In genomic region chr20:50911716-50912115, GRCh38 we compare ENCODE assay signal across 10 cellular contexts. TPM values are rescaled to one million over a fixed set of nuclear protein-coding genes. Genes with fewer than 3 reads are reported as not detected.
A peak's percentile ranks its signal among the peaks of the same experiment; 100 is the strongest.
DNase-seq lines count a peak whose midpoint lies in the region; ATAC-seq, FAIRE-seq and TF ChIP-seq lines count a peak whose summit lies in the region.
"Had no signal": no experiment of that assay in that cellular context is flagged by ENCODE, and none has a peak within 500 bp of the region (broad histone marks: within the 10 kb centered on the region; RNA-seq: fewer than 3 reads in every experiment).

No MANE protein-coding gene starts in this region.

- TF ChIP-seq POLR2A in GM12892 (IDR thresholded peaks at IDR 0.05; ENCODE audit: low read depth, low read length), result no peak

- H3K9me3 Mint-ChIP-seq in activated T-cell treated with anti-CD3 and anti-CD28 coated beads, Interleukin-2, amount 50 U/mL, for 4 hours, result no peaks in the 10 kb centered on the region
- no peaks in the 10 kb centered on the region for H3K9me3 Mint-ChIP-seq in activated T-helper 2 cell treated with anti-CD3 and anti-CD28 coated beads, Interferon-gamma antibody, Interleukin-2, Interleukin-4, amounts not matched to agents 10 μg/mL and 5 μg/mL and 100 μg/mL, durations not matched to agents 14 hours and 24 hours and 36 hours
- H3K9me3 Mint-ChIP-seq in stimulated activated memory B cell treated with anti-CD40 and anti-IgM and Interleukin-4, amounts not matched to agents 10 μg/mL and 1 μg/mL and 100 μg/mL, for 72 hours, result no peaks in the 10 kb centered on the region

- H3K4me3 Mint-ChIP-seq in activated T-cell treated with anti-CD3 and anti-CD28 coated beads, Interleukin-2, amount 50 U/mL, for 4 hours, result no peak overlapping the region
- H3K4me3 Mint-ChIP-seq in activated T-helper 2 cell treated with anti-CD3 and anti-CD28 coated beads, Interferon-gamma antibody, Interleukin-2, Interleukin-4, amounts not matched to agents 10 μg/mL and 5 μg/mL and 100 μg/mL, durations not matched to agents 14 hours and 24 hours and 36 hours (ENCODE audit: low read depth), result no peak overlapping the region
- H3K4me3 Mint-ChIP-seq in stimulated activated memory B cell treated with anti-CD40 and anti-IgM and Interleukin-4, amounts not matched to agents 10 μg/mL and 1 μg/mL and 100 μg/mL, for 72 hours, result no peak overlapping the region

- H3K4me1 Mint-ChIP-seq in activated T-cell treated with anti-CD3 and anti-CD28 coated beads, Interleukin-2, amount 50 U/mL, for 4 hours (ENCODE audit: low read depth), result peaks cover 68% of the 10 kb centered on the region
- H3K4me1 Mint-ChIP-seq in activated T-helper 2 cell treated with anti-CD3 and anti-CD28 coated beads, Interferon-gamma antibody, Interleukin-2, Interleukin-4, amounts not matched to agents 10 μg/mL and 5 μg/mL and 100 μg/mL, durations not matched to agents 14 hours and 24 hours and 36 hours (ENCODE audit: low read depth), result peaks cover 48% of the 10 kb centered on the region
- H3K4me1 Mint-ChIP-seq in stimulated activated memory B cell treated with anti-CD40 and anti-IgM and Interleukin-4, amounts not matched to agents 10 μg/mL and 1 μg/mL and 100 μg/mL, for 72 hours, result peaks cover 79% of the 10 kb centered on the region

- peak; percentile 57 to 65 for ATAC-seq in activated T-cell treated with anti-CD3 and anti-CD28 coated beads, Interleukin-2, amount 50 U/mL, for 4 hours
- ATAC-seq in HG02973 (IDR thresholded peaks at IDR 0.05; ENCODE audit: unreplicated experiment), result peak; percentile 49
- no peak for ATAC-seq in stimulated activated memory B cell treated with anti-CD40 and anti-IgM and Interleukin-4, amounts not matched to agents 10 μg/mL and 1 μg/mL and 100 μg/mL, for 72 hours

- H3K27me3 Mint-ChIP-seq in activated T-cell treated with anti-CD3 and anti-CD28 coated beads, Interleukin-2, amount 50 U/mL, for 4 hours (ENCODE audit: low read depth), result no peaks in the 10 kb centered on the region
- H3K27me3 Mint-ChIP-seq in activated T-helper 2 cell treated with anti-CD3 and anti-CD28 coated beads, Interferon-gamma antibody, Interleukin-2, Interleukin-4, amounts not matched to agents 10 μg/mL and 5 μg/mL and 100 μg/mL, durations not matched to agents 14 hours and 24 hours and 36 hours (ENCODE audit: low read depth), result no peaks in the 10 kb centered on the region
- no peaks in the 10 kb centered on the region for H3K27me3 Mint-ChIP-seq in stimulated activated memory B cell treated with anti-CD40 and anti-IgM and Interleukin-4, amounts not matched to agents 10 μg/mL and 1 μg/mL and 100 μg/mL, for 72 hours

- no peak for FAIRE-seq in GM12892 (lab: Jason Lieb, UNC)
- FAIRE-seq: colon had no signal

- peak overlapping the region; percentile 34 for H3K27ac Mint-ChIP-seq in activated T-helper 2 cell treated with anti-CD3 and anti-CD28 coated beads, Interferon-gamma antibody, Interleukin-2, Interleukin-4, amounts not matched to agents 10 μg/mL and 5 μg/mL and 100 μg/mL, durations not matched to agents 14 hours and 24 hours and 36 hours
- peak overlapping the region; percentile 71 for H3K27ac Mint-ChIP-seq in stimulated activated memory B cell treated with anti-CD40 and anti-IgM and Interleukin-4, amounts not matched to agents 10 μg/mL and 1 μg/mL and 100 μg/mL, for 72 hours

- intact Hi-C loops in activated T-helper 2 cell treated with anti-CD3 and anti-CD28 coated beads, Interferon-gamma antibody, Interleukin-2, Interleukin-4, amounts not matched to agents 10 μg/mL and 5 μg/mL and 100 μg/mL, durations not matched to agents 14 hours and 24 hours and 36 hours (cut with micrococcal nuclease), result no loop called here

- peaks cover 16% of the 10 kb centered on the region for H3K36me3 Mint-ChIP-seq in activated T-cell treated with anti-CD3 and anti-CD28 coated beads, Interleukin-2, amount 50 U/mL, for 4 hours (ENCODE audit: insufficient read depth)
- peaks cover 52% of the 10 kb centered on the region for H3K36me3 Mint-ChIP-seq in activated T-helper 2 cell treated with anti-CD3 and anti-CD28 coated beads, Interferon-gamma antibody, Interleukin-2, Interleukin-4, amounts not matched to agents 10 μg/mL and 5 μg/mL and 100 μg/mL, durations not matched to agents 14 hours and 24 hours and 36 hours (ENCODE audit: low read depth)
- H3K36me3 Mint-ChIP-seq in stimulated activated memory B cell treated with anti-CD40 and anti-IgM and Interleukin-4, amounts not matched to agents 10 μg/mL and 1 μg/mL and 100 μg/mL, for 72 hours, result peaks cover 26% of the 10 kb centered on the region

- DNase-seq in activated T-cell treated with anti-CD3 and anti-CD28 coated beads, Interleukin-2, amount 50 U/mL, for 4 hours, result no peak
- no peak for DNase-seq in activated T-cell treated with anti-CD3 and anti-CD28 coated beads for 4 hours
- no peak for DNase-seq in activated T-helper 2 cell treated with anti-CD3 and anti-CD28 coated beads, Interferon-gamma antibody, Interleukin-2, Interleukin-4, amounts not matched to agents 10 μg/mL and 5 μg/mL and 100 μg/mL, durations not matched to agents 14 hours and 24 hours and 36 hours (ENCODE audit: low spot score)
- no peak for DNase-seq in NOMO-1 treated with DMSO at 0.1 percent for 48 hours (lab: John Stamatoyannopoulos, UW; ENCODE audit: unreplicated experiment)
- DNase-seq in GM12892 (ENCODE audit: insufficient read length), result no peak
- DNase-seq in dermis blood vessel endothelial cell, result no peak
- DNase-seq: stimulated activated naive CD4-positive, alpha-beta T cell treated with Interleukin-2 at 50 U/mL for 16 hours had no signal

RNA-seq across cellular contexts. Expression of gene ADNP, which starts 19.5 kb away (rescaled TPM):
- total RNA-seq in activated T-cell treated with anti-CD3 and anti-CD28 coated beads, Interleukin-2, amount 50 U/mL, for 4 hours, result 10 to 100 TPM; 55.0 to 59.6 (median 55.2) TPM
- 64.6 and 64.7 TPM in 2 replicates for total RNA-seq in activated T-helper 2 cell treated with anti-CD3 and anti-CD28 coated beads, Interferon-gamma antibody, Interleukin-2, Interleukin-4, amounts not matched to agents 10 μg/mL and 5 μg/mL and 100 μg/mL, durations not matched to agents 14 hours and 24 hours and 36 hours
- polyA plus RNA-seq in GM12892 (2012; ENCODE audit: missing spikeins), result 38.1 TPM
- 28.8 and 53.0 TPM in 2 replicates for total RNA-seq in dermis blood vessel endothelial cell

RNA-seq across cellular contexts. Expression of gene DPM1, which starts 46.6 kb away (rescaled TPM):
- total RNA-seq in activated T-cell treated with anti-CD3 and anti-CD28 coated beads, Interleukin-2, amount 50 U/mL, for 4 hours, result 10 to 100 TPM; 66.4 to 73.4 (median 70.9) TPM
- total RNA-seq in activated T-helper 2 cell treated with anti-CD3 and anti-CD28 coated beads, Interferon-gamma antibody, Interleukin-2, Interleukin-4, amounts not matched to agents 10 μg/mL and 5 μg/mL and 100 μg/mL, durations not matched to agents 14 hours and 24 hours and 36 hours, result 59.6 and 60.0 TPM in 2 replicates
- 90.4 TPM for polyA plus RNA-seq in GM12892 (2012; ENCODE audit: missing spikeins)
- 71.5 and 75.9 TPM in 2 replicates for total RNA-seq in dermis blood vessel endothelial cell

RNA-seq across cellular contexts. Expression of gene MOCS3, which starts 46.9 kb away (rescaled TPM):
- 10 to 100 TPM in 2 of 3 donors, 1 to 10 TPM in 1; 8.7 to 10.3 (median 10.3) TPM for total RNA-seq in activated T-cell treated with anti-CD3 and anti-CD28 coated beads, Interleukin-2, amount 50 U/mL, for 4 hours
- 4.7 and 4.9 TPM in 2 replicates for total RNA-seq in activated T-helper 2 cell treated with anti-CD3 and anti-CD28 coated beads, Interferon-gamma antibody, Interleukin-2, Interleukin-4, amounts not matched to agents 10 μg/mL and 5 μg/mL and 100 μg/mL, durations not matched to agents 14 hours and 24 hours and 36 hours
- 1.9 TPM for polyA plus RNA-seq in GM12892 (2012; ENCODE audit: missing spikeins)
- 8.5 and 9.2 TPM in 2 replicates for total RNA-seq in dermis blood vessel endothelial cell
